ENCODE assay signal across 1 cellular context in genomic region chrX:24150051-24150790, GRCh38.
A peak's percentile ranks its signal among the peaks of the same experiment; 100 is the strongest.
TF ChIP-seq lines count a peak whose summit lies in the region.

No MANE protein-coding gene starts in this region.

TF ChIP-seq in K562, 482 proteins besides CTCF, POLR2A, EP300 and RAD21 (continued from another document and continues in another):
- TF ChIP-seq TCFL5 (CRISPR knock-in tag; conservative IDR thresholded peaks at IDR 0.05) (no peak), FOXP4 (CRISPR knock-in tag; IDR thresholded peaks at IDR 0.05; ENCODE audit: borderline replicate concordance) (no peak), KLF16 (IDR thresholded peaks at IDR 0.05) (no peak), NCOA4 (IDR thresholded peaks at IDR 0.05; ENCODE audit: partially characterized antibody) (no peak), SRSF1 (IDR thresholded peaks at IDR 0.05; ENCODE audit: low read depth, low read length) (no peak), ZBTB7A (IDR thresholded peaks at IDR 0.05; ENCODE audit: borderline replicate concordance, control insufficient read depth, low read depth, low read length) (peak; percentile 49; the same call in 1 of the 2 replicates), ARID3B (CRISPR knock-in tag; IDR thresholded peaks at IDR 0.05; ENCODE audit: borderline replicate concordance) (no peak), KAT7 (CRISPR knock-in tag; IDR thresholded peaks at IDR 0.05; ENCODE audit: borderline replicate concordance) (0 out of 2 replicates have a peak, but pooled peaks have one; percentile 64), NFRKB (IDR thresholded peaks at IDR 0.05; ENCODE audit: low read depth) (peak; percentile 56; the same call in 1 of the 2 replicates), MCM3 (IDR thresholded peaks at IDR 0.05) (no peak), ZNF586 (CRISPR knock-in tag; conservative IDR thresholded peaks at IDR 0.05) (no peak), HDAC1 (IDR thresholded peaks at IDR 0.05) (peak in 1 of 2 experiments; percentile 72; a peak in 2 of 4 replicates), ZNF23 (CRISPR knock-in tag; IDR thresholded peaks at IDR 0.05) (no peak), DACH1 (IDR thresholded peaks at IDR 0.05; ENCODE audit: partially characterized antibody) (no peak), RUNX1 (IDR thresholded peaks at IDR 0.05; ENCODE audit: low read depth) (no peak), BCLAF1 (IDR thresholded peaks at IDR 0.05; ENCODE audit: borderline replicate concordance in 1 of 2, control insufficient read depth in 1 of 2, low read depth in 2 of 2, low read length in 1 of 2) (0 out of 4 replicates have a peak, but pooled peaks of 1 of the 2 experiments have one; percentile 60), NFYB (IDR thresholded peaks at IDR 0.05; ENCODE audit: extremely low read depth, insufficient read length) (no peak), HNRNPLL (IDR thresholded peaks at IDR 0.05; ENCODE audit: low read depth, low read length, poor library complexity, severe bottlenecking) (peak; percentile 45), SMARCB1 (IDR thresholded peaks at IDR 0.05; ENCODE audit: insufficient read length, low read depth) (no peak), BCOR (IDR thresholded peaks at IDR 0.05) (no peak), ZNF318 (IDR thresholded peaks at IDR 0.05; ENCODE audit: borderline replicate concordance in 1 of 2, low read depth in 1 of 2) (no peak), FOXJ3 (CRISPR knock-in tag; IDR thresholded peaks at IDR 0.05) (no peak), ZFX (CRISPR knock-in tag; IDR thresholded peaks at IDR 0.05) (no peak; the same call in 1 of the 2 replicates), TAF9B (IDR thresholded peaks at IDR 0.05; ENCODE audit: partially characterized antibody) (no peak), BRF2 (IDR thresholded peaks at IDR 0.05; ENCODE audit: borderline replicate concordance, insufficient read depth, insufficient read length) (no peak), ZFP91 (CRISPR knock-in tag; IDR thresholded peaks at IDR 0.05) (no peak), SP1 (CRISPR knock-in tag; IDR thresholded peaks at IDR 0.05) (no peak), GABPB1 (CRISPR knock-in tag; IDR thresholded peaks at IDR 0.05) (peak; percentile 79), HNRNPH1 (optimal IDR thresholded peaks at IDR 0.05; ENCODE audit: low read depth, low read length) (no peak), FOXM1 (IDR thresholded peaks at IDR 0.05; ENCODE audit: low read depth) (no peak), FOXM1 (CRISPR knock-in tag; IDR thresholded peaks at IDR 0.05; ENCODE audit: low read depth) (no peak), E4F1 (CRISPR knock-in tag; IDR thresholded peaks at IDR 0.05; ENCODE audit: borderline replicate concordance) (no peak), SAFB2 (IDR thresholded peaks at IDR 0.05; ENCODE audit: borderline replicate concordance, low read depth, low read length, severe bottlenecking) (no peak)
